Comparison of ENCODE assay signal across 8 cellular contexts in the genomic region with DNA sequence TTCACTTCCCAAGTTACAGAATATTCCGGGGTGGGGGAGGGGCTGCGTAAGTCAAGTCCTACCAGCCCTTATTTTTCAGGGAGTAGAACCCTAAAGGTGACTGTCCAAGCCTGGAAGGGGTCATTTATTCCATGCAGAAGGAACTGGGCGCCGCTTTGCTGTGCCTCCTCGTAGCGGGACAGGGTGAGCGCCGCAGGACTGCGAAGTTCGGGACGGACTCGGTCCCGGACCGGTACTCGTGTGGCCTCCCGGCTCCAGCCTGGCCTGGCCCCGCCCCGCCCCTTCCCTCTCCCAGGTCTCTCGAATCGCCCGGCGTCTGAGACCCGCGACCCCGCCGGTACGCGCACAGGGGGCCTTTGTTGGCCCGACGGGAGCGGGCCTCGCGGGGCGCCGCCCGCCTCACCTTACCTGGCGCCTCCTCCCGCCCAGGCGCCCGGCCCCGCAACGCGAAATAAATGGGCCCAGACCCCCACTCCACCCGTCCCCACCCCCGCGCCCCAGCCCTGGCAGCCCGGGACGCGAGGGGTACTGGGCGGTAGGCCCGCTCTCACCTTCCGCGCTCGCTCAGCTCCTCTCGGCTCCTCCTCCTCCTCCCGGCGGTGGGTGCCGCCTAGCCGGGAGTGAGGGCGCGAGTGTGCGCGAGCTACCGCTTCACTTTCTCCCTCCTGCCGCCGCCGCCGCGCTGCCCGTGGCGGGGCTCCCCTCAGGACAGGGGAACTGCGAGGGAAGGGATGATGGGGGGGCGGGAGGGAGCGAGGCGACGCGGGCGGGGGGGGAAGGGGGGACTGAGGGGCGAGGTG. TPM values are rescaled to one million over a fixed set of nuclear protein-coding genes. Genes with fewer than 3 reads are reported as not detected.
DNase-seq lines count a peak whose midpoint lies in the region; ATAC-seq, FAIRE-seq and TF ChIP-seq lines count a peak whose summit lies in the region.

No MANE protein-coding gene starts in this region.

- no peaks in the 10 kb centered on the region for H3K27me3 ChIP-seq in SK-N-SH (ENCODE audit: insufficient read depth)
- no peaks in the 10 kb centered on the region for H3K27me3 ChIP-seq in astrocyte (ENCODE audit: insufficient read depth, low read length)
- H3K27me3 ChIP-seq in gastrocnemius medialis, result no peaks in the 10 kb centered on the region

- H3K79me2 ChIP-seq in SK-N-SH (ENCODE audit: insufficient read depth), result no peaks in the 10 kb centered on the region
- no peaks in the 10 kb centered on the region for H3K79me2 ChIP-seq in astrocyte (ENCODE audit: insufficient read depth, low read length)

- H3K9ac ChIP-seq in SK-N-SH (peak overlapping the region; percentile 72), astrocyte (ENCODE audit: low read length) (peak overlapping the region; percentile 76)

- peaks cover 0 to 5% of the 10 kb centered on the region in 2 experiments; a peak in 1 of 4 replicates for H3K4me1 ChIP-seq in SK-N-SH (ENCODE audit: control insufficient read depth in 1 of 2, insufficient read depth in 2 of 2, low read depth in 1 of 2, low read length in 1 of 2)
- H3K4me1 ChIP-seq in astrocyte (ENCODE audit: insufficient read depth, low read length), result no peaks in the 10 kb centered on the region
- peaks cover 0 to 21% of the 10 kb centered on the region in 2 donors for H3K4me1 ChIP-seq in gastrocnemius medialis

- H3K36me3 ChIP-seq in SK-N-SH (replicated peaks in 1 of 2; ENCODE audit: control insufficient read depth in 1 of 2, insufficient read depth in 2 of 2, low read length in 1 of 2) (peaks cover 0 to 3% of the 10 kb centered on the region in 2 experiments), astrocyte (ENCODE audit: insufficient read depth, low read length) (no peaks in the 10 kb centered on the region), gastrocnemius medialis (no peaks in the 10 kb centered on the region)

- TF ChIP-seq CTCF in SK-N-SH (IDR thresholded peaks at IDR 0.05), result no peak
- TF ChIP-seq CTCF in astrocyte (IDR thresholded peaks at IDR 0.05; ENCODE audit: insufficient read depth, low read depth, low read length), result no peak
- TF ChIP-seq CTCF in gastrocnemius medialis (IDR thresholded peaks at IDR 0.05 in 4 of 5, conservative IDR thresholded peaks at IDR 0.05 in 1 of 5), result no peak

- TF ChIP-seq POLR2A in gastrocnemius medialis (IDR thresholded peaks at IDR 0.05), result no peak

- TF ChIP-seq EP300 in SK-N-SH (IDR thresholded peaks at IDR 0.05; ENCODE audit: borderline replicate concordance in 1 of 2, low read depth in 1 of 2, low read length in 1 of 2), result no peak

- CTCF ChIA-PET in SK-N-SH (lab: Yijun Ruan, JAX), result interaction anchor here (2.2 to 3.1 kb wide), 3 partner anchors 9 to 76 kb away, joined by 9 to 40 read pairs (median 22); no protein-coding TSS in a partner anchor

- H3K4me1 Mint-ChIP-seq in astrocyte (ENCODE audit: low read depth, unreplicated experiment), result peaks cover 24% of the 10 kb centered on the region

- peak overlapping the region; percentile 90 for H3K4me3 Mint-ChIP-seq in astrocyte (ENCODE audit: unreplicated experiment)

- H3K9me2 ChIP-seq in SK-N-SH, result no peaks in the 10 kb centered on the region

- no peaks in the 10 kb centered on the region for H3K27me3 Mint-ChIP-seq in astrocyte (ENCODE audit: low read depth, unreplicated experiment)

- peak; percentile 25 for DNase-seq in SIG-M5 treated with dmso at 0.1 percent for 504 hours (lab: John Stamatoyannopoulos, UW; ENCODE audit: unreplicated experiment)
- no peak for DNase-seq in SIG-M5 (lab: John Stamatoyannopoulos, UW)
- DNase-seq in SK-N-SH, result peak; percentile 78
- no peak for DNase-seq in astrocyte (ENCODE audit: low read depth)
- DNase-seq in gastrocnemius medialis, result peak; percentile 8 to 27

- in situ Hi-C loops in gastrocnemius medialis (cut with MboI; ENCODE audit: low sequenced_read_pairs in 4 of 4), result no loop called here

- peak overlapping the region; percentile 67 to 69 for H3K4me3 ChIP-seq in SK-N-SH (ENCODE audit: low read depth in 2 of 2, low read length in 1 of 2)
- peak overlapping the region; percentile 62 for H3K4me3 ChIP-seq in astrocyte (ENCODE audit: insufficient read depth, low read depth, low read length)
- H3K4me3 ChIP-seq in iPS-11a (ENCODE audit: low read depth, low read length), result peak overlapping the region; percentile 80
- peak overlapping the region; percentile 85 to 97 (median 88) for H3K4me3 ChIP-seq in gastrocnemius medialis

- H3K4me2 ChIP-seq in SK-N-SH (peak overlapping the region; percentile 89), astrocyte (ENCODE audit: low read length) (peak overlapping the region; percentile 85)

- TF ChIP-seq RAD21 in SK-N-SH (IDR thresholded peaks at IDR 0.05; ENCODE audit: low read length), result no peak

- no peak for FAIRE-seq in astrocyte (lab: Jason Lieb, UNC)

- H3K27ac ChIP-seq in SK-N-SH (ENCODE audit: low read depth in 2 of 2, low read length in 1 of 2) (peak overlapping the region in 1 of 2 experiments; percentile 74; a peak in 2 of 4 replicates), astrocyte (ENCODE audit: low read depth, low read length) (no peak overlapping the region), gastrocnemius medialis (peak overlapping the region; percentile 79 to 92 (median 88))

- H3K36me3 Mint-ChIP-seq in astrocyte (ENCODE audit: low read depth, unreplicated experiment), result no peaks in the 10 kb centered on the region

- 8% methylated on average over 18 of the region's 79 CpGs for WGBS in SK-N-SH (ENCODE audit: low lambda C conversion rate)

- peak; percentile 41 for ATAC-seq in HG03159 (IDR thresholded peaks at IDR 0.05; ENCODE audit: unreplicated experiment)
- peak; percentile 50 to 64 for ATAC-seq in gastrocnemius medialis
- ATAC-seq in HG02973 (IDR thresholded peaks at IDR 0.05; ENCODE audit: unreplicated experiment), result no peak

- no peaks in the 10 kb centered on the region for H3K9me3 ChIP-seq in SK-N-SH
- H3K9me3 ChIP-seq in astrocyte (ENCODE audit: insufficient read depth, low read depth, low read length), result no peaks in the 10 kb centered on the region
- H3K9me3 ChIP-seq in gastrocnemius medialis, result no peaks in the 10 kb centered on the region

- peaks cover 21% of the 10 kb centered on the region for H3F3A ChIP-seq in SK-N-SH (replicated peaks; ENCODE audit: insufficient read depth)

- POLR2A ChIA-PET in SK-N-SH (lab: Yijun Ruan, JAX), result no interaction called here

- H3K27ac Mint-ChIP-seq in astrocyte (ENCODE audit: unreplicated experiment), result peak overlapping the region; percentile 78

- H4K20me1 ChIP-seq in SK-N-SH (ENCODE audit: insufficient read depth) (no peaks in the 10 kb centered on the region), astrocyte (ENCODE audit: insufficient read depth, low read length) (peaks cover 3% of the 10 kb centered on the region)

- intact Hi-C loops in gastrocnemius medialis (cut with DNase I; ENCODE audit: low total_unique reads), result loop anchor here (10.0 kb wide), 1 partner anchor 348 kb away; the partner anchor contains the start of gene MYO7A

- H3K9me3 Mint-ChIP-seq in astrocyte (ENCODE audit: unreplicated experiment), result no peaks in the 10 kb centered on the region

- H2AFZ ChIP-seq in SK-N-SH (ENCODE audit: low read depth) (peak overlapping the region; percentile 70), astrocyte (ENCODE audit: low read depth, low read length) (peak overlapping the region; percentile 87)

TF ChIP-seq in SK-N-SH, 30 proteins besides CTCF, POLR2A, EP300 and RAD21:
- peak; percentile 34; the same call in 1 of the 2 replicates for TF ChIP-seq MXI1 (IDR thresholded peaks at IDR 0.05; ENCODE audit: low read depth, low read length)
- TF ChIP-seq, protein P1, sequence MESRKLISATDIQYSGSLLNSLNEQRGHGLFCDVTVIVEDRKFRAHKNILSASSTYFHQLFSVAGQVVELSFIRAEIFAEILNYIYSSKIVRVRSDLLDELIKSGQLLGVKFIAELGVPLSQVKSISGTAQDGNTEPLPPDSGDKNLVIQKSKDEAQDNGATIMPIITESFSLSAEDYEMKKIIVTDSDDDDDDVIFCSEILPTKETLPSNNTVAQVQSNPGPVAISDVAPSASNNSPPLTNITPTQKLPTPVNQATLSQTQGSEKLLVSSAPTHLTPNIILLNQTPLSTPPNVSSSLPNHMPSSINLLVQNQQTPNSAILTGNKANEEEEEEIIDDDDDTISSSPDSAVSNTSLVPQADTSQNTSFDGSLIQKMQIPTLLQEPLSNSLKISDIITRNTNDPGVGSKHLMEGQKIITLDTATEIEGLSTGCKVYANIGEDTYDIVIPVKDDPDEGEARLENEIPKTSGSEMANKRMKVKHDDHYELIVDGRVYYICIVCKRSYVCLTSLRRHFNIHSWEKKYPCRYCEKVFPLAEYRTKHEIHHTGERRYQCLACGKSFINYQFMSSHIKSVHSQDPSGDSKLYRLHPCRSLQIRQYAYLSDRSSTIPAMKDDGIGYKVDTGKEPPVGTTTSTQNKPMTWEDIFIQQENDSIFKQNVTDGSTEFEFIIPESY (IDR thresholded peaks at IDR 0.05; ENCODE audit: borderline replicate concordance, low read depth), result no peak

RNA-seq across cellular contexts. Expression of gene PAK1, which starts 0.7 kb away (rescaled TPM):
- 14.2 and 17.9 TPM in 2 replicates for polyA plus RNA-seq in SK-N-SH (2012; rRNA removed)
- polyA plus RNA-seq in SK-N-SH (2012; cell fraction: cytosol; rRNA removed), result 10.2 and 11.8 TPM in 2 replicates
- 22.9 and 30.0 TPM in 2 replicates for polyA plus RNA-seq in SK-N-SH (2012; cell fraction: nucleus; rRNA removed)
- total RNA-seq in astrocyte (41.0 TPM in 2 replicates), gastrocnemius medialis (10 to 100 TPM; 22.3 to 34.4 (median 27.9) TPM)

Comparison
In these comparisons a context has a peak if more than half of its experiments do, and no peak if none do; other contexts are left out.
1. DNase-seq: peak in SIG-M5 treated with dmso at 0.1 percent for 504 hours (single experiment), SK-N-SH (single experiment) and gastrocnemius medialis (2 of 2); none in SIG-M5 (single experiment) and astrocyte (single experiment).
2. Peak in every context shown above with its lines, with median percentiles within 50 percentile points of each other: H3K4me3 ChIP-seq.